ENCODE assay signal across 2 cellular contexts in the genomic region with DNA sequence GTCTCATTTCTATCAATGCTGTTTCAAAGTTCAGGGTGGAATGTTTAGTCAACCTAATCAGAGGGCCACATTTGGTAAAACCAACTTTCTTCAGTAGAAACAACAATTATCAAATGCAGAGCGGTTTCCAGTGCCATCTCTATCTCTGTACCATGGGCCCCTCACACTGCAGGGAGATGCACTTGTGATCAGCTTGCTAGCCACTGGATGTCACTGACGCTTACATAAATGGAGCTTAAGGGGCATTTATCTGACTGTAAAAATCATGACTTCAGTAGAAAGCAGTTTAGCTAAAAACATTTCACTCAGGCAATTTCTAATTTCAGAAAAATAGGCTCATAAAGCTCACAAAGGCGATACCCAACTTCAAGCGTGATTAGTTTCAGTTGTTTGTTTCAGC.
TF ChIP-seq lines count a peak whose summit lies in the region.

No MANE protein-coding gene starts in this region.

TF ChIP-seq in IMR-90, 13 proteins besides CTCF, POLR2A, EP300 and RAD21 (continued from another document):
- TF ChIP-seq ELK1 (IDR thresholded peaks at IDR 0.05; ENCODE audit: borderline replicate concordance, low read depth, low read length), result no peak
- no peak for TF ChIP-seq CHD1 (IDR thresholded peaks at IDR 0.05; ENCODE audit: low read depth, low read length)
- TF ChIP-seq RFX5 (IDR thresholded peaks at IDR 0.05; ENCODE audit: low read depth, low read length), result no peak
- no peak for TF ChIP-seq BHLHE40 (IDR thresholded peaks at IDR 0.05; ENCODE audit: low read depth, low read length)
- no peak for TF ChIP-seq NFE2L2 (IDR thresholded peaks at IDR 0.05; ENCODE audit: low read depth, low read length)
- no peak for TF ChIP-seq MAZ (IDR thresholded peaks at IDR 0.05; ENCODE audit: borderline replicate concordance, low read depth, low read length)
TF ChIP-seq in IMR-90: peak in this region for 0.

TF ChIP-seq in WTC11, 78 proteins besides CTCF, POLR2A, EP300 and RAD21 (continued from another document):
- TF ChIP-seq, protein P1, sequence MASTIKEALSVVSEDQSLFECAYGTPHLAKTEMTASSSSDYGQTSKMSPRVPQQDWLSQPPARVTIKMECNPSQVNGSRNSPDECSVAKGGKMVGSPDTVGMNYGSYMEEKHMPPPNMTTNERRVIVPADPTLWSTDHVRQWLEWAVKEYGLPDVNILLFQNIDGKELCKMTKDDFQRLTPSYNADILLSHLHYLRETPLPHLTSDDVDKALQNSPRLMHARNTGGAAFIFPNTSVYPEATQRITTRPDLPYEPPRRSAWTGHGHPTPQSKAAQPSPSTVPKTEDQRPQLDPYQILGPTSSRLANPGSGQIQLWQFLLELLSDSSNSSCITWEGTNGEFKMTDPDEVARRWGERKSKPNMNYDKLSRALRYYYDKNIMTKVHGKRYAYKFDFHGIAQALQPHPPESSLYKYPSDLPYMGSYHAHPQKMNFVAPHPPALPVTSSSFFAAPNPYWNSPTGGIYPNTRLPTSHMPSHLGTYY (CRISPR knock-in tag; IDR thresholded peaks at IDR 0.05), result no peak
- TF ChIP-seq USF1 (CRISPR knock-in tag; IDR thresholded peaks at IDR 0.05) (no peak), AFF4 (CRISPR knock-in tag; IDR thresholded peaks at IDR 0.05; ENCODE audit: borderline replicate concordance) (no peak), SP1 (CRISPR knock-in tag; conservative IDR thresholded peaks at IDR 0.05) (no peak), ZNF416 (CRISPR knock-in tag; IDR thresholded peaks at IDR 0.05) (no peak), ZNF138 (CRISPR knock-in tag; conservative IDR thresholded peaks at IDR 0.05) (no peak), IRF1 (CRISPR knock-in tag; IDR thresholded peaks at IDR 0.05) (no peak)
- TF ChIP-seq, protein P2, sequence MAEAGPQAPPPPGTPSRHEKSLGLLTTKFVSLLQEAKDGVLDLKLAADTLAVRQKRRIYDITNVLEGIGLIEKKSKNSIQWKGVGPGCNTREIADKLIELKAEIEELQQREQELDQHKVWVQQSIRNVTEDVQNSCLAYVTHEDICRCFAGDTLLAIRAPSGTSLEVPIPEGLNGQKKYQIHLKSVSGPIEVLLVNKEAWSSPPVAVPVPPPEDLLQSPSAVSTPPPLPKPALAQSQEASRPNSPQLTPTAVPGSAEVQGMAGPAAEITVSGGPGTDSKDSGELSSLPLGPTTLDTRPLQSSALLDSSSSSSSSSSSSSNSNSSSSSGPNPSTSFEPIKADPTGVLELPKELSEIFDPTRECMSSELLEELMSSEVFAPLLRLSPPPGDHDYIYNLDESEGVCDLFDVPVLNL (CRISPR knock-in tag; IDR thresholded peaks at IDR 0.05; ENCODE audit: borderline replicate concordance, low read depth), result no peak
- TF ChIP-seq, protein P3, sequence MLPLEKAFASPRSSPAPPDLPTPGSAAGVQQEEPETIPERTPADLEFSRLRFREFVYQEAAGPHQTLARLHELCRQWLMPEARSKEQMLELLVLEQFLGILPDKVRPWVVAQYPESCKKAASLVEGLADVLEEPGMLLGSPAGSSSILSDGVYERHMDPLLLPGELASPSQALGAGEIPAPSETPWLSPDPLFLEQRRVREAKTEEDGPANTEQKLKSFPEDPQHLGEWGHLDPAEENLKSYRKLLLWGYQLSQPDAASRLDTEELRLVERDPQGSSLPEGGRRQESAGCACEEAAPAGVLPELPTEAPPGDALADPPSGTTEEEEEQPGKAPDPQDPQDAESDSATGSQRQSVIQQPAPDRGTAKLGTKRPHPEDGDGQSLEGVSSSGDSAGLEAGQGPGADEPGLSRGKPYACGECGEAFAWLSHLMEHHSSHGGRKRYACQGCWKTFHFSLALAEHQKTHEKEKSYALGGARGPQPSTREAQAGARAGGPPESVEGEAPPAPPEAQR (CRISPR knock-in tag; IDR thresholded peaks at IDR 0.05), result no peak
